Comparison of ENCODE assay signal across 19 cellular contexts in the genomic region with DNA sequence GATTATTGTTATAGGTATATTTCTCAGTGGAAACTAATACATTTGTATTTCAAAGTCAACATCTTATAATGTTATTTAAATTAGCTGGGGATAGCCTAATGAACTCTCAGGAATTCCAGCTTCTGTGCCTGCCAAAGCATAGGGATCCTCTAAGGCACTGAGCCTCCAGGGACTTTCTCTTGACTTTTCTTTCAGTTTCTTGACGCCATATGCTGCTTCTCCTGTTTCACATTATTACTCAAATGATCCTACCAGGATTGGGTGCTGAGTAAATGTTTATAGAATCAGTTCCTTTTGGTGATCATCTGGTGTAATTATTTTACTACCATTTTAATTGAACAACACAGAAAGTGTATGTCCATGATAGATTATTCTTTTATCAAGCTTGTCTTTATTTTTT. TPM values are rescaled to one million over a fixed set of nuclear protein-coding genes. Genes with fewer than 3 reads are reported as not detected.
A peak's percentile ranks its signal among the peaks of the same experiment; 100 is the strongest.
DNase-seq lines count a peak whose midpoint lies in the region; ATAC-seq and TF ChIP-seq lines count a peak whose summit lies in the region.
"Had no signal": no experiment of that assay in that cellular context is flagged by ENCODE, and none has a peak within 500 bp of the region (broad histone marks: within the 10 kb centered on the region; RNA-seq: fewer than 3 reads in every experiment).

No MANE protein-coding gene starts in this region.

- H3K27ac Mint-ChIP-seq in glutamatergic neuron (ENCODE audit: unreplicated experiment), result peak overlapping the region; percentile 59
- H3K27ac Mint-ChIP-seq: IgD-negative memory B cell had no signal

- H3K36me3 Mint-ChIP-seq in glutamatergic neuron (ENCODE audit: unreplicated experiment), result peaks cover 9% of the 10 kb centered on the region

- H3K27me3 ChIP-seq in foreskin keratinocyte, result no peaks in the 10 kb centered on the region
- H3K27me3 ChIP-seq: left lung, tibial nerve had no signal

- H3K4me1 ChIP-seq in foreskin keratinocyte, result no peaks in the 10 kb centered on the region
- H3K4me1 ChIP-seq: left lung had no signal

- peak; percentile 73 to 88 for DNase-seq in NCI-H524 (lab: John Stamatoyannopoulos, UW)
- no peak for DNase-seq in glutamatergic neuron
- no peak for DNase-seq in NCI-H2227 treated with DMSO at 0.1 percent for 48 hours (lab: John Stamatoyannopoulos, UW)
- DNase-seq in foreskin keratinocyte, result no peak
- DNase-seq in effector CD4-positive, alpha-beta T cell, result no peak
- DNase-seq: activated CD4-positive, alpha-beta T cell treated with anti-CD3 and anti-CD28 coated beads for 4 hours; activated CD8-positive, alpha-beta memory T cell treated with anti-CD3 and anti-CD28 coated beads, Interleukin-2, amount 50 U/mL, for 48 hours; activated naive CD4-positive, alpha-beta T cell treated with Interleukin-2 at 50 U/mL for 16 hours; C1 segment of cervical spinal cord; MV-4-11; NCI-H2081 treated with DMSO at 0.1 percent for 48 hours; SIG-M5; T1000 had no signal

- H3K27ac ChIP-seq in foreskin keratinocyte, result no peak overlapping the region
- H3K27ac ChIP-seq: left lung, tibial nerve had no signal

- H3K27me3 Mint-ChIP-seq in glutamatergic neuron (ENCODE audit: unreplicated experiment), result no peaks in the 10 kb centered on the region
- H3K27me3 Mint-ChIP-seq: IgD-negative memory B cell had no signal

- ATAC-seq in GM18870 (IDR thresholded peaks at IDR 0.05; ENCODE audit: unreplicated experiment) (peak; percentile 80), HG02763 (IDR thresholded peaks at IDR 0.05; ENCODE audit: unreplicated experiment) (peak; percentile 57), foreskin keratinocyte (no peak), HG03095 (IDR thresholded peaks at IDR 0.05; ENCODE audit: unreplicated experiment) (no peak)
- ATAC-seq: left lung had no signal

- H3K9me3 Mint-ChIP-seq in glutamatergic neuron (ENCODE audit: unreplicated experiment), result peaks cover 3% of the 10 kb centered on the region
- H3K9me3 Mint-ChIP-seq: IgD-negative memory B cell had no signal

- no peak for TF ChIP-seq CTCF in glutamatergic neuron (IDR thresholded peaks at IDR 0.05; ENCODE audit: partially characterized antibody, unreplicated experiment)
- TF ChIP-seq CTCF in foreskin keratinocyte (conservative IDR thresholded peaks at IDR 0.05), result no peak

- H3K4me1 Mint-ChIP-seq in glutamatergic neuron (ENCODE audit: low read depth, unreplicated experiment), result peaks cover 12% of the 10 kb centered on the region

- no peak overlapping the region for H3K4me3 Mint-ChIP-seq in glutamatergic neuron (ENCODE audit: unreplicated experiment)
- H3K4me3 Mint-ChIP-seq: IgD-negative memory B cell had no signal

RNA-seq across cellular contexts. Expression of a gene that starts 7.9 kb away (rescaled TPM):
- total RNA-seq in glutamatergic neuron (ENCODE audit: unreplicated experiment) (9.8 TPM), foreskin keratinocyte (3.5 and 4.1 TPM in 2 replicates)
- polyA plus RNA-seq in foreskin keratinocyte, result 2.7 and 2.8 TPM in 2 replicates

RNA-seq across cellular contexts. Expression of a gene that starts 8.0 kb away (rescaled TPM):
- total RNA-seq in glutamatergic neuron (ENCODE audit: unreplicated experiment) (25.9 TPM), foreskin keratinocyte (54.5 and 59.9 TPM in 2 replicates)
- 48.0 and 58.8 TPM in 2 replicates for polyA plus RNA-seq in foreskin keratinocyte

Comparison
In these comparisons a context has a peak if more than half of its experiments do, and no peak if none do; other contexts are left out.
1. ATAC-seq: peak in GM18870 (single experiment) and HG02763 (single experiment); none in foreskin keratinocyte (single experiment) and HG03095 (single experiment).
2. DNase-seq: peak in NCI-H524 (2 of 2); none in glutamatergic neuron (single experiment), NCI-H2227 treated with DMSO at 0.1 percent for 48 hours (single experiment), foreskin keratinocyte (0 of 2) and effector CD4-positive, alpha-beta T cell (single experiment).